8 cellular contexts compared by ENCODE assay signal in genomic region chr3:101725890-101726275, GRCh38. TPM values are rescaled to one million over a fixed set of nuclear protein-coding genes. Genes with fewer than 3 reads are reported as not detected.
DNase-seq lines count a peak whose midpoint lies in the region; ATAC-seq, FAIRE-seq and TF ChIP-seq lines count a peak whose summit lies in the region.

No MANE protein-coding gene starts in this region.

- TF ChIP-seq CTCF in SK-N-SH (IDR thresholded peaks at IDR 0.05), result no peak

- FAIRE-seq in RCC 7860 (lab: Jason Lieb, UNC), result no peak

- no peak for DNase-seq in SK-N-SH
- no peak for DNase-seq in activated CD4-positive, alpha-beta memory T cell treated with anti-CD3 and anti-CD28 coated beads, Interleukin-2, amount 10 ng/mL, durations not matched to agents 7 days and 5 days
- DNase-seq in right cardiac atrium, result no peak
- no peak for DNase-seq in stimulated activated naive CD8-positive, alpha-beta T cell treated with anti-CD3 and anti-CD28 coated beads, Interleukin-15, amount 100 ng/mL, for 72 hours
- DNase-seq in NCI-H446 treated with DMSO at 0.1 percent for 48 hours (lab: John Stamatoyannopoulos, UW), result no peak
- no peak for DNase-seq in RCC 7860 (ENCODE audit: low spot score)

- CTCF ChIA-PET in SK-N-SH (lab: Yijun Ruan, JAX), result no interaction called here
- CTCF ChIA-PET in activated CD4-positive, alpha-beta memory T cell treated with anti-CD3 and anti-CD28 coated beads, Interleukin-2, amount 10 ng/mL, durations not matched to agents 7 days and 5 days (lab: Charles Lee), result interaction anchor here (0.7 to 2.6 kb wide), 6 partner anchors 9 to 503 kb away, joined by 3 to 14 read pairs (median 3); partner anchors contain the start of gene NXPE3

- no peaks in the 10 kb centered on the region for H4K20me1 ChIP-seq in SK-N-SH (ENCODE audit: insufficient read depth)

- H3K79me2 ChIP-seq in SK-N-SH (ENCODE audit: insufficient read depth), result peaks cover 39% of the 10 kb centered on the region

- no peak for TF ChIP-seq EP300 in SK-N-SH (IDR thresholded peaks at IDR 0.05; ENCODE audit: borderline replicate concordance in 1 of 2, low read depth in 1 of 2, low read length in 1 of 2)

- H3K4me1 ChIP-seq in SK-N-SH (ENCODE audit: control insufficient read depth in 1 of 2, insufficient read depth in 2 of 2, low read depth in 1 of 2, low read length in 1 of 2) (peaks cover 3 to 4% of the 10 kb centered on the region in 2 experiments; a peak in 3 of 4 replicates), right cardiac atrium (ENCODE audit: control insufficient read depth, insufficient read depth, low read length) (no peaks in the 10 kb centered on the region)

- peaks cover 9% of the 10 kb centered on the region for H3F3A ChIP-seq in SK-N-SH (replicated peaks; ENCODE audit: insufficient read depth)

- H3K9me3 ChIP-seq in SK-N-SH, result no peaks in the 10 kb centered on the region; the same call in 1 of the 2 replicates
- no peaks in the 10 kb centered on the region for H3K9me3 ChIP-seq in right cardiac atrium (ENCODE audit: control insufficient read depth, low read length)

- no peaks in the 10 kb centered on the region for H3K27me3 Mint-ChIP-seq in activated CD4-positive, alpha-beta memory T cell treated with anti-CD3 and anti-CD28 coated beads, Interleukin-2, amount 10 ng/mL, durations not matched to agents 7 days and 5 days
- H3K27me3 Mint-ChIP-seq in stimulated activated naive CD8-positive, alpha-beta T cell treated with anti-CD3 and anti-CD28 coated beads, Interleukin-15, amount 100 ng/mL, for 72 hours, result no peaks in the 10 kb centered on the region

- peak overlapping the region; percentile 92 for H3K27ac Mint-ChIP-seq in activated CD4-positive, alpha-beta memory T cell treated with anti-CD3 and anti-CD28 coated beads, Interleukin-2, amount 10 ng/mL, durations not matched to agents 7 days and 5 days
- H3K27ac Mint-ChIP-seq in stimulated activated naive CD8-positive, alpha-beta T cell treated with anti-CD3 and anti-CD28 coated beads, Interleukin-15, amount 100 ng/mL, for 72 hours, result peak overlapping the region in 1 of 2 donors; percentile 31

- 13% methylated on average over 3 of the region's 3 CpGs for WGBS in SK-N-SH (ENCODE audit: low lambda C conversion rate)
- 23% methylated on average over 3 of the region's 3 CpGs for WGBS in right cardiac atrium

- H2AFZ ChIP-seq in SK-N-SH (ENCODE audit: low read depth), result peak overlapping the region; percentile 95; the same call in 1 of the 2 replicates

- peaks cover 18% of the 10 kb centered on the region in 2 experiments for H3K36me3 ChIP-seq in SK-N-SH (replicated peaks in 1 of 2; ENCODE audit: control insufficient read depth in 1 of 2, insufficient read depth in 2 of 2, low read length in 1 of 2)

- H3K4me2 ChIP-seq in SK-N-SH, result peak overlapping the region; percentile 94

- POLR2A ChIA-PET in SK-N-SH (lab: Yijun Ruan, JAX), result no interaction called here
- POLR2A ChIA-PET in activated CD4-positive, alpha-beta memory T cell treated with anti-CD3 and anti-CD28 coated beads, Interleukin-2, amount 10 ng/mL, durations not matched to agents 7 days and 5 days (lab: Charles Lee), result interaction anchor here (0.6 to 3.2 kb wide), 7 partner anchors 9 to 152 kb away, joined by 3 to 23 read pairs (median 8); partner anchors contain the start of genes PCNP and ZBTB11

- H3K9me2 ChIP-seq in SK-N-SH, result no peaks in the 10 kb centered on the region

- peaks cover 48% of the 10 kb centered on the region for H3K4me1 Mint-ChIP-seq in activated CD4-positive, alpha-beta memory T cell treated with anti-CD3 and anti-CD28 coated beads, Interleukin-2, amount 10 ng/mL, durations not matched to agents 7 days and 5 days
- H3K4me1 Mint-ChIP-seq in stimulated activated naive CD8-positive, alpha-beta T cell treated with anti-CD3 and anti-CD28 coated beads, Interleukin-15, amount 100 ng/mL, for 72 hours, result peaks cover 33% of the 10 kb centered on the region

- H3K4me3 ChIP-seq in SK-N-SH (ENCODE audit: low read depth in 2 of 2, low read length in 1 of 2) (peak overlapping the region; percentile 86 to 99), right cardiac atrium (ENCODE audit: low read length) (peak overlapping the region; percentile 99)

- peak overlapping the region; percentile 93 for H3K4me3 Mint-ChIP-seq in activated CD4-positive, alpha-beta memory T cell treated with anti-CD3 and anti-CD28 coated beads, Interleukin-2, amount 10 ng/mL, durations not matched to agents 7 days and 5 days
- peak overlapping the region; percentile 94 to 99 for H3K4me3 Mint-ChIP-seq in stimulated activated naive CD8-positive, alpha-beta T cell treated with anti-CD3 and anti-CD28 coated beads, Interleukin-15, amount 100 ng/mL, for 72 hours

- H3K27ac ChIP-seq in SK-N-SH (ENCODE audit: low read depth in 2 of 2, low read length in 1 of 2) (peak overlapping the region; percentile 68 to 92; a peak in 2 of 4 replicates), right cardiac atrium (ENCODE audit: low read length) (no peak overlapping the region)

- H3K9me3 Mint-ChIP-seq in activated CD4-positive, alpha-beta memory T cell treated with anti-CD3 and anti-CD28 coated beads, Interleukin-2, amount 10 ng/mL, durations not matched to agents 7 days and 5 days, result no peaks in the 10 kb centered on the region
- no peaks in the 10 kb centered on the region for H3K9me3 Mint-ChIP-seq in stimulated activated naive CD8-positive, alpha-beta T cell treated with anti-CD3 and anti-CD28 coated beads, Interleukin-15, amount 100 ng/mL, for 72 hours

- H3K36me3 Mint-ChIP-seq in activated CD4-positive, alpha-beta memory T cell treated with anti-CD3 and anti-CD28 coated beads, Interleukin-2, amount 10 ng/mL, durations not matched to agents 7 days and 5 days (ENCODE audit: low read depth), result peaks cover 36% of the 10 kb centered on the region

- TF ChIP-seq RAD21 in SK-N-SH (IDR thresholded peaks at IDR 0.05; ENCODE audit: low read length), result no peak

- peak overlapping the region; percentile 96 for H3K9ac ChIP-seq in SK-N-SH

- ATAC-seq in SK-N-SH treated with all-trans-retinoic acid at 6 μM for 48 hours, result no peak
- no peak for ATAC-seq in right cardiac atrium
- ATAC-seq in stimulated activated naive CD8-positive, alpha-beta T cell treated with anti-CD3 and anti-CD28 coated beads, Interleukin-15, amount 100 ng/mL, for 72 hours, result no peak
- ATAC-seq in HG02870 (IDR thresholded peaks at IDR 0.05; ENCODE audit: unreplicated experiment), result no peak

- H3K27me3 ChIP-seq in SK-N-SH (ENCODE audit: insufficient read depth) (no peaks in the 10 kb centered on the region), right cardiac atrium (ENCODE audit: control insufficient read depth, insufficient read depth) (no peaks in the 10 kb centered on the region)

- intact Hi-C loops in right cardiac atrium (cut with DNase I), result no loop called here

TF ChIP-seq in SK-N-SH, 30 proteins besides CTCF, POLR2A, EP300 and RAD21:
- TF ChIP-seq IRF3 (IDR thresholded peaks at IDR 0.05; ENCODE audit: low read depth, low read length), result no peak
- no peak for TF ChIP-seq NRF1 (IDR thresholded peaks at IDR 0.05; ENCODE audit: low read depth, low read length)

TF ChIP-seq in SK-N-SH treated with all-trans-retinoic acid at 6 μM for 48 hours, 23 proteins besides CTCF, POLR2A, EP300 and RAD21:
- no peak for TF ChIP-seq SNAI2 (CRISPR knock-in tag; IDR thresholded peaks at IDR 0.05)

RNA-seq across cellular contexts. Expression of gene CEP97, which starts 1.5 kb away (rescaled TPM):
- polyA plus RNA-seq in SK-N-SH (2012; rRNA removed) (1.3 and 1.5 TPM in 2 replicates), right cardiac atrium (2.2 TPM)
- polyA plus RNA-seq in SK-N-SH (2012; cell fraction: cytosol; rRNA removed), result 1.6 and 1.7 TPM in 2 replicates
- 1.5 and 3.8 TPM in 2 replicates for polyA plus RNA-seq in SK-N-SH (2012; cell fraction: nucleus; rRNA removed)
- 10 to 100 TPM; 22.7 to 25.8 TPM for total RNA-seq in activated CD4-positive, alpha-beta memory T cell treated with anti-CD3 and anti-CD28 coated beads, Interleukin-2, amount 10 ng/mL, durations not matched to agents 7 days and 5 days
- total RNA-seq in right cardiac atrium, result 1 to 10 TPM; 6.6 to 7.8 (median 7.4) TPM

RNA-seq across cellular contexts. Expression of gene RPL24, which starts 39.4 kb away (rescaled TPM):
- polyA plus RNA-seq in SK-N-SH (2012; rRNA removed) (1,143 and 1,159 TPM in 2 replicates), right cardiac atrium (2,039 TPM)
- polyA plus RNA-seq in SK-N-SH (2012; cell fraction: cytosol; rRNA removed), result 1,362 and 1,673 TPM in 2 replicates
- 332 and 345 TPM in 2 replicates for polyA plus RNA-seq in SK-N-SH (2012; cell fraction: nucleus; rRNA removed)
- 1,000 to 10,000 TPM; 1,033 to 1,040 TPM for total RNA-seq in activated CD4-positive, alpha-beta memory T cell treated with anti-CD3 and anti-CD28 coated beads, Interleukin-2, amount 10 ng/mL, durations not matched to agents 7 days and 5 days
- 100 to 1,000 TPM; 818 to 939 (median 885) TPM for total RNA-seq in right cardiac atrium

RNA-seq across cellular contexts. Expression of gene ZBTB11, which starts 49.0 kb away (rescaled TPM):
- polyA plus RNA-seq in SK-N-SH (2012; rRNA removed) (4.9 and 7.2 TPM in 2 replicates), right cardiac atrium (4.4 TPM)
- 5.7 and 5.9 TPM in 2 replicates for polyA plus RNA-seq in SK-N-SH (2012; cell fraction: cytosol; rRNA removed)
- polyA plus RNA-seq in SK-N-SH (2012; cell fraction: nucleus; rRNA removed), result 7.2 and 16.9 TPM in 2 replicates
- total RNA-seq in activated CD4-positive, alpha-beta memory T cell treated with anti-CD3 and anti-CD28 coated beads, Interleukin-2, amount 10 ng/mL, durations not matched to agents 7 days and 5 days, result 10 to 100 TPM; 29.3 to 31.9 TPM
- total RNA-seq in right cardiac atrium, result 10 to 100 TPM; 10.9 to 11.7 (median 11.4) TPM

RNA-seq across cellular contexts. Expression of gene NXPE3, which starts 53.1 kb away (rescaled TPM):
- 21.3 and 25.1 TPM in 2 replicates for polyA plus RNA-seq in SK-N-SH (2012; rRNA removed)
- polyA plus RNA-seq in SK-N-SH (2012; cell fraction: cytosol; rRNA removed), result 20.0 and 23.3 TPM in 2 replicates
- 14.5 and 18.3 TPM in 2 replicates for polyA plus RNA-seq in SK-N-SH (2012; cell fraction: nucleus; rRNA removed)
- 10 to 100 TPM; 22.4 to 23.6 TPM for total RNA-seq in activated CD4-positive, alpha-beta memory T cell treated with anti-CD3 and anti-CD28 coated beads, Interleukin-2, amount 10 ng/mL, durations not matched to agents 7 days and 5 days
- 10 to 100 TPM; 34.7 to 53.3 (median 49.0) TPM for total RNA-seq in right cardiac atrium
- polyA plus RNA-seq in right cardiac atrium, result 26.8 TPM
